In the genomic region with DNA sequence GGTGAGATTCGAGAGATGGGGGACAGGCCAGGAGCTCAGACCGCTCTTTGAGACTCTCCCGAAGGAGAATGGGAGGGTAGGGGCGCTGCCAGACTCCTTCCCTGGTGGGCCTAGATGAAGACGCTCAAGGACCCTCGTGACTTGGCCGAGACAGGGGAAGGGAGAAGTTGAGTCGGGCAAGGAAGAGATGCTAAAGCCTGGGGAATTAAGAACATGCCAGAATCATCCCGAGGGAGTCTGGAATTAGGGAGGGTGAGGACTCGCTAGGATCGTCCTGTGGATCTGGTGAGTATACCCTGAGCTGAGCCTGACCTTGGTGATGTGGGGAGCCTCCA, we compare ENCODE assay signal across 1 cellular context.
TF ChIP-seq lines count a peak whose summit lies in the region.

No MANE protein-coding gene starts in this region.

TF ChIP-seq in HCT116, 20 proteins besides CTCF, POLR2A, EP300 and RAD21:
- TF ChIP-seq, protein P1, sequence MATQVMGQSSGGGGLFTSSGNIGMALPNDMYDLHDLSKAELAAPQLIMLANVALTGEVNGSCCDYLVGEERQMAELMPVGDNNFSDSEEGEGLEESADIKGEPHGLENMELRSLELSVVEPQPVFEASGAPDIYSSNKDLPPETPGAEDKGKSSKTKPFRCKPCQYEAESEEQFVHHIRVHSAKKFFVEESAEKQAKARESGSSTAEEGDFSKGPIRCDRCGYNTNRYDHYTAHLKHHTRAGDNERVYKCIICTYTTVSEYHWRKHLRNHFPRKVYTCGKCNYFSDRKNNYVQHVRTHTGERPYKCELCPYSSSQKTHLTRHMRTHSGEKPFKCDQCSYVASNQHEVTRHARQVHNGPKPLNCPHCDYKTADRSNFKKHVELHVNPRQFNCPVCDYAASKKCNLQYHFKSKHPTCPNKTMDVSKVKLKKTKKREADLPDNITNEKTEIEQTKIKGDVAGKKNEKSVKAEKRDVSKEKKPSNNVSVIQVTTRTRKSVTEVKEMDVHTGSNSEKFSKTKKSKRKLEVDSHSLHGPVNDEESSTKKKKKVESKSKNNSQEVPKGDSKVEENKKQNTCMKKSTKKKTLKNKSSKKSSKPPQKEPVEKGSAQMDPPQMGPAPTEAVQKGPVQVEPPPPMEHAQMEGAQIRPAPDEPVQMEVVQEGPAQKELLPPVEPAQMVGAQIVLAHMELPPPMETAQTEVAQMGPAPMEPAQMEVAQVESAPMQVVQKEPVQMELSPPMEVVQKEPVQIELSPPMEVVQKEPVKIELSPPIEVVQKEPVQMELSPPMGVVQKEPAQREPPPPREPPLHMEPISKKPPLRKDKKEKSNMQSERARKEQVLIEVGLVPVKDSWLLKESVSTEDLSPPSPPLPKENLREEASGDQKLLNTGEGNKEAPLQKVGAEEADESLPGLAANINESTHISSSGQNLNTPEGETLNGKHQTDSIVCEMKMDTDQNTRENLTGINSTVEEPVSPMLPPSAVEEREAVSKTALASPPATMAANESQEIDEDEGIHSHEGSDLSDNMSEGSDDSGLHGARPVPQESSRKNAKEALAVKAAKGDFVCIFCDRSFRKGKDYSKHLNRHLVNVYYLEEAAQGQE (IDR thresholded peaks at IDR 0.05; ENCODE audit: low read depth): no peak
- no peak for TF ChIP-seq ATF3 (IDR thresholded peaks at IDR 0.05)
- TF ChIP-seq, protein P2, sequence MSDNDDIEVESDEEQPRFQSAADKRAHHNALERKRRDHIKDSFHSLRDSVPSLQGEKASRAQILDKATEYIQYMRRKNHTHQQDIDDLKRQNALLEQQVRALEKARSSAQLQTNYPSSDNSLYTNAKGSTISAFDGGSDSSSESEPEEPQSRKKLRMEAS (IDR thresholded peaks at IDR 0.05): no peak
- no peak for TF ChIP-seq SRF (IDR thresholded peaks at IDR 0.05; ENCODE audit: low read depth)
- TF ChIP-seq EZH2 (IDR thresholded peaks at IDR 0.05): no peak
- no peak for TF ChIP-seq YY1 (IDR thresholded peaks at IDR 0.05; ENCODE audit: extremely low read depth, insufficient replicate concordance, low read depth, low read length)
- TF ChIP-seq POLR2AphosphoS5 (IDR thresholded peaks at IDR 0.05; ENCODE audit: low read depth, low read length): no peak
- TF ChIP-seq JUND (IDR thresholded peaks at IDR 0.05): no peak
- no peak for TF ChIP-seq EGR1 (IDR thresholded peaks at IDR 0.05; ENCODE audit: low read depth)
- TF ChIP-seq, protein P3, sequence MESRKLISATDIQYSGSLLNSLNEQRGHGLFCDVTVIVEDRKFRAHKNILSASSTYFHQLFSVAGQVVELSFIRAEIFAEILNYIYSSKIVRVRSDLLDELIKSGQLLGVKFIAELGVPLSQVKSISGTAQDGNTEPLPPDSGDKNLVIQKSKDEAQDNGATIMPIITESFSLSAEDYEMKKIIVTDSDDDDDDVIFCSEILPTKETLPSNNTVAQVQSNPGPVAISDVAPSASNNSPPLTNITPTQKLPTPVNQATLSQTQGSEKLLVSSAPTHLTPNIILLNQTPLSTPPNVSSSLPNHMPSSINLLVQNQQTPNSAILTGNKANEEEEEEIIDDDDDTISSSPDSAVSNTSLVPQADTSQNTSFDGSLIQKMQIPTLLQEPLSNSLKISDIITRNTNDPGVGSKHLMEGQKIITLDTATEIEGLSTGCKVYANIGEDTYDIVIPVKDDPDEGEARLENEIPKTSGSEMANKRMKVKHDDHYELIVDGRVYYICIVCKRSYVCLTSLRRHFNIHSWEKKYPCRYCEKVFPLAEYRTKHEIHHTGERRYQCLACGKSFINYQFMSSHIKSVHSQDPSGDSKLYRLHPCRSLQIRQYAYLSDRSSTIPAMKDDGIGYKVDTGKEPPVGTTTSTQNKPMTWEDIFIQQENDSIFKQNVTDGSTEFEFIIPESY (IDR thresholded peaks at IDR 0.05; ENCODE audit: extremely low read depth, insufficient replicate concordance, low read length): no peak
- TF ChIP-seq FOSL1 (IDR thresholded peaks at IDR 0.05; ENCODE audit: low read depth): no peak
- TF ChIP-seq TCF7L2 (IDR thresholded peaks at IDR 0.05; ENCODE audit: borderline replicate concordance, extremely low read depth, insufficient read depth, insufficient read length): no peak
- TF ChIP-seq EZH2phosphoT487 (IDR thresholded peaks at IDR 0.05; ENCODE audit: borderline replicate concordance): no peak
- no peak for TF ChIP-seq ZNF274 (IDR thresholded peaks at IDR 0.05; ENCODE audit: low read depth, low read length)
- no peak for TF ChIP-seq SIN3A (IDR thresholded peaks at IDR 0.05; ENCODE audit: low read depth)
- TF ChIP-seq ZFX (IDR thresholded peaks at IDR 0.05): no peak; the same call in 1 of the 2 replicates
- TF ChIP-seq CBX3 (IDR thresholded peaks at IDR 0.05; ENCODE audit: low read depth): no peak
- TF ChIP-seq CEBPB (IDR thresholded peaks at IDR 0.05; ENCODE audit: low read depth): no peak
TF ChIP-seq in HCT116: peak in this region for 0.
